ENCODE assay signal across 21 cellular contexts in genomic region chr17:68004201-68004600, GRCh38.
"Had no signal": no experiment of that assay in that cellular context is flagged by ENCODE, and none has a peak within 500 bp of the region (broad histone marks: within the 10 kb centered on the region; RNA-seq: fewer than 3 reads in every experiment).

No MANE protein-coding gene starts in this region.

- H3K27me3 ChIP-seq: dorsolateral prefrontal cortex, esophagus muscularis mucosa, foreskin keratinocyte, stomach had no signal

- H3K9me3 ChIP-seq: esophagus muscularis mucosa, stomach had no signal

- H3K4me1 ChIP-seq: esophagus muscularis mucosa, stomach had no signal

- H3K27ac ChIP-seq: dorsolateral prefrontal cortex, epithelial cell of prostate, esophagus muscularis mucosa, foreskin keratinocyte, skin epidermis, stomach had no signal

- FAIRE-seq: endometrium, keratinocyte had no signal

- H3K36me3 ChIP-seq: esophagus muscularis mucosa, stomach had no signal

- DNase-seq: cortex of kidney; effector CD8-positive, alpha-beta T cell; foreskin keratinocyte; immature natural killer cell; left cardiac atrium; left ventricle myocardium superior; mesendoderm; naive thymus-derived CD4-positive, alpha-beta T cell; posterior cingulate gyrus; stimulated activated CD4-positive, alpha-beta T cell treated with anti-CD3 and anti-CD28 coated beads, Interleukin-2, amount 100 ng/mL, for 24 hours; stimulated activated CD4-positive, alpha-beta T cell treated with anti-CD3 and anti-CD28 coated beads, Interleukin-4, amount 100 ng/mL, for 4 hours; stimulated activated naive B cell treated with anti-CD40 and anti-IgM and Interleukin-4, amounts not matched to agents 10 μg/mL and 1 μg/mL and 100 μg/mL, for 72 hours; stomach; trophoblast cell had no signal

- H3K4me3 ChIP-seq: dorsolateral prefrontal cortex, esophagus muscularis mucosa, lung, skin epidermis, stomach had no signal
